ENCODE assay signal across 9 cellular contexts in the genomic region with DNA sequence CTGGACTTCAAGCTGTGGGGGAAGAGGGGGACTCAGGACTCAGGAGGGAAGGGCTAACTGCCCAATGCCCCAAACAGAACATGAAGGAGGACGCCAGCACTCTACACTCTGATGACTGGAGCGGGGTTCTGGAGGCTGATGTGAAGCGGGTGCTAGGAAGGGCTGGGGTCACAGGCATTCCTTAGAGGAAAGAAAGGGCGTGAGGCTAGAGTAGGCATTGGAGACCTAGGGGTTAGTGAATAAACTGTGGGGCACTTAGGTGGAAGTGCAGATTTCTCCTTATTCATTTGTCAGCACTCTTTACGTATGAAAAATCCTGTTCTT. TPM values are rescaled to one million over a fixed set of nuclear protein-coding genes. Genes with fewer than 3 reads are reported as not detected.
DNase-seq lines count a peak whose midpoint lies in the region; ATAC-seq, FAIRE-seq and TF ChIP-seq lines count a peak whose summit lies in the region.
"Had no signal": no experiment of that assay in that cellular context is flagged by ENCODE, and none has a peak within 500 bp of the region (broad histone marks: within the 10 kb centered on the region; RNA-seq: fewer than 3 reads in every experiment).

No MANE protein-coding gene starts in this region.

- no peak for TF ChIP-seq RAD21 in HepG2 (CRISPR knock-in tag; IDR thresholded peaks at IDR 0.05)

- ATAC-seq in HepG2 (no peak), right lobe of liver (no peak), naive B cell (ENCODE audit: low read depth in 2 of 2) (no peak)

- POLR2A ChIA-PET in HepG2 (lab: Yijun Ruan, JAX), result interaction anchor here (0.6 to 2.6 kb wide), 4 partner anchors 10 to 183 kb away, joined by 4 to 38 read pairs (median 6); a partner anchor contains a TSS

- DNase-seq in HepG2 (ENCODE audit: low spot score) (no peak), right lobe of liver (no peak), naive B cell (no peak), type B pancreatic cell (ENCODE audit: extremely low spot score, unreplicated experiment) (no peak), islet precursor cell (no peak), NCI-H2196 treated with DMSO at 0.1 percent for 48 hours (lab: John Stamatoyannopoulos, UW; ENCODE audit: unreplicated experiment) (no peak)
- DNase-seq in effector CD8-positive, alpha-beta T cell (lab: John Stamatoyannopoulos, UW), result no peak

- WGBS in HepG2 (ENCODE audit: low lambda C conversion rate), result 17% methylated on average over 5 of the region's 5 CpGs
- 76% methylated on average over 2 of the region's 5 CpGs for WGBS in right lobe of liver (ENCODE audit: insufficient coverage, low coverage, low lambda C conversion rate, missing lambda C conversion rate)

- H3K9me3 Mint-ChIP-seq in naive B cell (peaks cover 0 to 4% (median 0%) of the 10 kb centered on the region in 7 donors), type B pancreatic cell (no peaks in the 10 kb centered on the region)

- H3K4me3 ChIP-seq in HepG2 (replicated peaks in 1 of 3; ENCODE audit: insufficient read depth in 1 of 3, low read depth in 2 of 3, low read length in 3 of 3) (peak overlapping the region; percentile 46 to 95 (median 73)), right lobe of liver (no peak overlapping the region)

- no peaks in the 10 kb centered on the region for H3K9me3 ChIP-seq in HepG2 (ENCODE audit: low read length)
- H3K9me3 ChIP-seq in right lobe of liver, result no peaks in the 10 kb centered on the region

- H3K4me1 Mint-ChIP-seq in naive B cell (peaks cover 0 to 9% (median 6%) of the 10 kb centered on the region in 3 donors), type B pancreatic cell (ENCODE audit: unreplicated experiment) (peaks cover 26% of the 10 kb centered on the region)

- CTCF ChIA-PET in HepG2 (lab: Yijun Ruan, JAX; ENCODE audit: low intra/inter-chr PET ratio, low total read pairs), result no interaction called here

- H3K79me2 ChIP-seq in HepG2 (ENCODE audit: insufficient read depth, low read length), result no peaks in the 10 kb centered on the region

- H3K27me3 Mint-ChIP-seq in naive B cell (peaks cover 0 to 2% (median 0%) of the 10 kb centered on the region in 3 donors), type B pancreatic cell (peaks cover 3% of the 10 kb centered on the region)

- H3K36me3 ChIP-seq in HepG2 (replicated peaks in 1 of 2; ENCODE audit: control insufficient read depth in 1 of 2, insufficient read depth in 2 of 2, low read length in 2 of 2) (0 out of 5 replicates have a peak, but pooled peaks cover 0 to 1% of the 10 kb centered on the region in 2 experiments), right lobe of liver (no peaks in the 10 kb centered on the region)

- TF ChIP-seq CTCF in HepG2 (CRISPR knock-in tag; IDR thresholded peaks at IDR 0.05) (no peak), right lobe of liver (IDR thresholded peaks at IDR 0.05) (no peak), type B pancreatic cell (conservative IDR thresholded peaks at IDR 0.05) (no peak)

- H3K4me1 ChIP-seq in HepG2 (ENCODE audit: insufficient read depth, low read length) (peaks cover 71% of the 10 kb centered on the region), right lobe of liver (peaks cover 0 to 13% (median 3%) of the 10 kb centered on the region in 4 donors)

- no peak for TF ChIP-seq EP300 in HepG2 (IDR thresholded peaks at IDR 0.05; ENCODE audit: low read depth in 2 of 2, low read length in 2 of 2)
- TF ChIP-seq EP300 in HepG2 (CRISPR knock-in tag; IDR thresholded peaks at IDR 0.05; ENCODE audit: borderline replicate concordance), result no peak; the same call in 1 of the 2 replicates

- H3K4me3 Mint-ChIP-seq in naive B cell (peak overlapping the region; percentile 57 to 86 (median 66)), type B pancreatic cell (peak overlapping the region; percentile 79)

- H3K27ac Mint-ChIP-seq in naive B cell (peak overlapping the region in 1 of 6 donors; percentile 87), type B pancreatic cell (peak overlapping the region; percentile 43)

- in situ Hi-C loops in HepG2 (cut with HindIII; ENCODE audit: extremely low pct_ligation_motif_present, low pct_unique_long_range_greater_than_20kb), result no loop called here

- H3K4me2 ChIP-seq in HepG2 (ENCODE audit: low read depth, low read length), result peak overlapping the region; percentile 99

- H3K27me3 ChIP-seq in HepG2 (ENCODE audit: control insufficient read depth in 1 of 2, insufficient read depth in 2 of 2, low read length in 2 of 2) (peaks cover 4 to 30% of the 10 kb centered on the region in 2 experiments; a peak in 4 of 5 replicates), right lobe of liver (no peaks in the 10 kb centered on the region)

- H4K20me1 ChIP-seq in HepG2 (ENCODE audit: insufficient read depth, low read length), result no peaks in the 10 kb centered on the region; the same call in 1 of the 2 replicates

- H3K36me3 Mint-ChIP-seq in naive B cell (peaks cover 0 to 2% of the 10 kb centered on the region in 2 donors), type B pancreatic cell (peaks cover 2% of the 10 kb centered on the region)

- TF ChIP-seq POLR2A in HepG2 (IDR thresholded peaks at IDR 0.05; ENCODE audit: insufficient read depth in 1 of 2, low read depth in 2 of 2, low read length in 2 of 2) (no peak), right lobe of liver (IDR thresholded peaks at IDR 0.05) (no peak)

- H3K9ac ChIP-seq in HepG2 (ENCODE audit: insufficient read depth, low read depth, low read length), result peak overlapping the region; percentile 78

- no peak overlapping the region for H2AFZ ChIP-seq in HepG2 (ENCODE audit: low read length)

- H3K27ac ChIP-seq in HepG2 (ENCODE audit: extremely low read length, insufficient read depth, low read length), result peak overlapping the region; percentile 84
- H3K27ac ChIP-seq in right lobe of liver, result no peak overlapping the region
- H3K27ac ChIP-seq in angular gyrus (ENCODE audit: low read depth, low read length), result peak overlapping the region; percentile 99

- intact Hi-C loops in HepG2 (cut with micrococcal nuclease; ENCODE audit: unreplicated experiment) (loop anchor here (5.0 kb wide), 1 partner anchor 84 kb away; no protein-coding TSS in a partner anchor), right lobe of liver (cut with DNase I) (no loop called here)

- no TSS peak for BruUV-seq in HepG2 (replicated peaks; lab: Mats Ljungman, UMichigan)

- FAIRE-seq in HepG2 (lab: Jason Lieb, UNC), result peak; percentile 71

TF ChIP-seq in HepG2, 621 proteins besides CTCF, POLR2A, EP300 and RAD21 (continues in another document):
- TF ChIP-seq SMAD1 (CRISPR knock-in tag; IDR thresholded peaks at IDR 0.05; ENCODE audit: borderline replicate concordance, low read depth), result 0 out of 2 replicates have a peak, but pooled peaks have one; percentile 7

RNA-seq across cellular contexts. Expression of a gene that starts 0.8 kb away (rescaled TPM):
- total RNA-seq in HepG2 (2016; rRNA removed; fragmentation: Illumina TruSeq; extraction: Trizol), result 2.3 and 6.8 TPM in 2 replicates
- 23.4 and 25.3 TPM in 2 replicates for total RNA-seq in HepG2 (2016; cell fraction: cytosol; rRNA removed; fragmentation: Illumina TruSeq; extraction: Trizol; ENCODE audit: low read depth)
- total RNA-seq in HepG2 (2016; cell fraction: insoluble cytoplasmic fraction; rRNA removed; fragmentation: Illumina TruSeq; extraction: Trizol), result 1.7 and 5.9 TPM in 2 replicates
- 6.7 and 7.2 TPM in 2 replicates for total RNA-seq in HepG2 (2016; cell fraction: membrane; rRNA removed; fragmentation: Illumina TruSeq; extraction: Trizol)
- 6.8 and 8.9 TPM in 2 replicates for total RNA-seq in HepG2 (2016; cell fraction: nucleus; rRNA removed; fragmentation: Illumina TruSeq; extraction: Trizol)
- 8.5 and 13.7 TPM in 2 replicates for polyA plus RNA-seq in HepG2 (2011; rRNA removed)
- polyA plus RNA-seq in HepG2 (2011; cell fraction: cytosol; rRNA removed), result 6.6 and 9.1 TPM in 2 replicates
- polyA plus RNA-seq in HepG2 (2011; cell fraction: nucleus; rRNA removed), result 21.9 and 22.4 TPM in 2 replicates
- polyA plus RNA-seq in HepG2 (2012), result 7.4 and 13.7 TPM in 2 replicates
- polyA plus RNA-seq in HepG2 (2016; cell fraction: cytosol; fragmentation: Illumina TruSeq; extraction: Trizol; ENCODE audit: low read depth), result 1.2 and 1.4 TPM in 2 replicates
- polyA plus RNA-seq in HepG2 (2016; cell fraction: insoluble cytoplasmic fraction; fragmentation: Illumina TruSeq; extraction: Trizol; ENCODE audit: low read depth), result 1.7 and 1.8 TPM in 2 replicates
- 1.1 and 1.4 TPM in 2 replicates for polyA plus RNA-seq in HepG2 (2016; cell fraction: membrane; fragmentation: Illumina TruSeq; extraction: Trizol; ENCODE audit: low read depth)
- polyA plus RNA-seq in HepG2 (2016; cell fraction: nucleus; fragmentation: Illumina TruSeq; extraction: Trizol; ENCODE audit: insufficient read depth, low read depth), result 9.6 and 11.1 TPM in 2 replicates
- polyA minus RNA-seq in HepG2 (2011; rRNA and poly(A)+ RNA removed; ENCODE audit: low replicate concordance), result 30.2 and 40.1 TPM in 2 replicates
- polyA minus RNA-seq in HepG2 (2011; cell fraction: cytosol; rRNA and poly(A)+ RNA removed), result 10.7 and 15.0 TPM in 2 replicates
- 13.4 and 17.4 TPM in 2 replicates for polyA minus RNA-seq in HepG2 (2011; cell fraction: nucleus; rRNA and poly(A)+ RNA removed)
- 10 to 100 TPM; 10.9 to 20.0 (median 13.8) TPM for total RNA-seq in right lobe of liver
- 10 to 100 TPM in 5 of 6 donors, 1 to 10 TPM in 1; 8.2 to 19.6 (median 13.2) TPM for polyA plus RNA-seq in naive B cell (ENCODE audit: low read depth in 6 of 6)
- 20.8 and 21.4 TPM in 2 replicates for total RNA-seq in type B pancreatic cell (ENCODE audit: low replicate concordance)

RNA-seq across cellular contexts. Expression of a gene that starts 10.0 kb away (rescaled TPM):
- total RNA-seq in HepG2 (2016; rRNA removed; fragmentation: Illumina TruSeq; extraction: Trizol) (0.15 and 0.20 TPM in 2 replicates), right lobe of liver (under 1 TPM in 3 of 6 experiments, not detected in 3; 0.07 to 0.13 (median 0.09) TPM), type B pancreatic cell (ENCODE audit: low replicate concordance) (1.4 and 6.7 TPM in 2 replicates)
- not detected in 2 replicates for total RNA-seq in HepG2 (2016; cell fraction: cytosol; rRNA removed; fragmentation: Illumina TruSeq; extraction: Trizol; ENCODE audit: low read depth)
- total RNA-seq in HepG2 (2016; cell fraction: insoluble cytoplasmic fraction; rRNA removed; fragmentation: Illumina TruSeq; extraction: Trizol), result 0.21 and 0.28 TPM in 2 replicates
- 0.19 and 0.31 TPM in 2 replicates for total RNA-seq in HepG2 (2016; cell fraction: membrane; rRNA removed; fragmentation: Illumina TruSeq; extraction: Trizol)
- 0.22 TPM in 1 of 2 replicates, not detected in the other for total RNA-seq in HepG2 (2016; cell fraction: nucleus; rRNA removed; fragmentation: Illumina TruSeq; extraction: Trizol)
- polyA plus RNA-seq in HepG2 (2011; rRNA removed) (0.28 and 0.34 TPM in 2 replicates), naive B cell (ENCODE audit: low read depth in 6 of 6) (not detected)
- 0.32 and 0.42 TPM in 2 replicates for polyA plus RNA-seq in HepG2 (2011; cell fraction: cytosol; rRNA removed)
- 3.2 and 3.6 TPM in 2 replicates for polyA plus RNA-seq in HepG2 (2011; cell fraction: nucleus; rRNA removed)
- 0.25 and 0.61 TPM in 2 replicates for polyA plus RNA-seq in HepG2 (2012)
- polyA plus RNA-seq in HepG2 (2016; cell fraction: cytosol; fragmentation: Illumina TruSeq; extraction: Trizol; ENCODE audit: low read depth), result 0.06 and 0.08 TPM in 2 replicates
- polyA plus RNA-seq in HepG2 (2016; cell fraction: insoluble cytoplasmic fraction; fragmentation: Illumina TruSeq; extraction: Trizol; ENCODE audit: low read depth), result 0.33 and 0.39 TPM in 2 replicates
- 0.20 TPM in 1 of 2 replicates, not detected in the other for polyA plus RNA-seq in HepG2 (2016; cell fraction: membrane; fragmentation: Illumina TruSeq; extraction: Trizol; ENCODE audit: low read depth)
- polyA plus RNA-seq in HepG2 (2016; cell fraction: nucleus; fragmentation: Illumina TruSeq; extraction: Trizol; ENCODE audit: insufficient read depth, low read depth), result 0.55 and 0.61 TPM in 2 replicates
- polyA minus RNA-seq in HepG2 (2011; rRNA and poly(A)+ RNA removed; ENCODE audit: low replicate concordance), result 0.09 and 0.42 TPM in 2 replicates
- 0.30 TPM in 1 of 2 replicates, not detected in the other for polyA minus RNA-seq in HepG2 (2011; cell fraction: cytosol; rRNA and poly(A)+ RNA removed)
- 0.25 and 0.39 TPM in 2 replicates for polyA minus RNA-seq in HepG2 (2011; cell fraction: nucleus; rRNA and poly(A)+ RNA removed)
- total RNA-seq: left lobe of liver had no signal

Comparison
In these comparisons a context has a peak if more than half of its experiments do, and no peak if none do; other contexts are left out.
1. H3K27ac ChIP-seq: peak in HepG2 (single experiment) and angular gyrus (single experiment); none in right lobe of liver (0 of 3).
2. H3K4me3 ChIP-seq: peak in HepG2 (3 of 3); none in right lobe of liver (0 of 3).